19 cellular contexts compared by ENCODE assay signal in the genomic region with DNA sequence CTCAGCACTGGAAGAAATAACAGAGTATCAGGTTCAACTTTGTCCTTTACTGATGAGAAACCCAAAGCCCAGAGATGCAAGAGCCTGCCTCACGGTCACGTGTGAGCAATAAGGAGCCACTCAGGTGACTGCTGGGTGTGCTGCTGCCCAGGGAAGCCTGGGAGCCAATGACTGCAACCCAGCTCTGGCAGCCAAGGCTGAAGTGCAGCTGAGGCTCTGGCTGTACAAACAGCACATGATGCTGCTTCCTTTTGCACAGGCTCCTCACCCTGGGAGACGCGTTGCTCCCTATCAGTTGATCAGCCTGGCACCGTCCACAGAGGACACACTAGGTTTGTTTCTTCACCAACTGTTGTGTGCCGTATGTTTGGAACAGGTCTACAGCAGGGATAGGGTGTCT.
DNase-seq lines count a peak whose midpoint lies in the region; ATAC-seq and TF ChIP-seq lines count a peak whose summit lies in the region.
"Had no signal": no experiment of that assay in that cellular context is flagged by ENCODE, and none has a peak within 500 bp of the region (broad histone marks: within the 10 kb centered on the region; RNA-seq: fewer than 3 reads in every experiment).

No MANE protein-coding gene starts in this region.

- 86% methylated on average over 6 of the region's 6 CpGs for WGBS in hepatocyte (ENCODE audit: low lambda C conversion rate, missing lambda C conversion rate)
- 84 to 89% (median 84%) methylated on average over 6 of the region's 6 CpGs for WGBS in ovary, 3 donors

- H3K27ac ChIP-seq in hepatocyte (no peak overlapping the region), ovary (no peak overlapping the region)
- H3K27ac ChIP-seq: upper lobe of left lung had no signal

- no peaks in the 10 kb centered on the region for H3K79me2 ChIP-seq in hepatocyte

- intact Hi-C loops in ovary (cut with DNase I), result no loop called here

- H3K36me3 ChIP-seq in hepatocyte (replicated peaks; ENCODE audit: insufficient read depth, low read depth), result no peaks in the 10 kb centered on the region
- H3K36me3 ChIP-seq in H7 (replicated peaks; ENCODE audit: control insufficient read depth, insufficient read depth, low read length), result no peaks in the 10 kb centered on the region
- H3K36me3 ChIP-seq in ovary, result no peaks in the 10 kb centered on the region
- H3K36me3 ChIP-seq: upper lobe of left lung had no signal

- H3K4me3 ChIP-seq in hepatocyte, result no peak overlapping the region
- no peak overlapping the region for H3K4me3 ChIP-seq in H7 (ENCODE audit: insufficient read depth, low read depth, low read length)
- H3K4me3 ChIP-seq in ovary, result no peak overlapping the region
- H3K4me3 ChIP-seq: upper lobe of left lung had no signal

- H3K4me1 ChIP-seq in hepatocyte (ENCODE audit: insufficient read depth) (no peaks in the 10 kb centered on the region), ovary (ENCODE audit: insufficient read depth) (no peaks in the 10 kb centered on the region)
- H3K4me1 ChIP-seq: upper lobe of left lung had no signal

- H3K4me1 Mint-ChIP-seq in type B pancreatic cell (ENCODE audit: unreplicated experiment), result no peaks in the 10 kb centered on the region
- H3K4me1 Mint-ChIP-seq: activated naive CD4-positive, alpha-beta T cell treated with anti-CD3 and anti-CD28 coated beads, Interleukin-2, amount 50 U/mL, for 24 hours; memory B cell; naive thymus-derived CD4-positive, alpha-beta T cell had no signal

- peaks cover 5% of the 10 kb centered on the region for H3K36me3 Mint-ChIP-seq in type B pancreatic cell
- peaks cover 10% of the 10 kb centered on the region in 2 donors for H3K36me3 Mint-ChIP-seq in activated naive CD4-positive, alpha-beta T cell treated with anti-CD3 and anti-CD28 coated beads, Interleukin-2, amount 50 U/mL, for 72 hours
- H3K36me3 Mint-ChIP-seq: activated CD4-positive, alpha-beta memory T cell treated with anti-CD3 and anti-CD28 coated beads for 36 hours; memory B cell had no signal

- TF ChIP-seq CTCF in hepatocyte (IDR thresholded peaks at IDR 0.05; ENCODE audit: poor library complexity) (no peak), type B pancreatic cell (conservative IDR thresholded peaks at IDR 0.05) (no peak), ovary (IDR thresholded peaks at IDR 0.05) (no peak)

- H3K27me3 Mint-ChIP-seq in type B pancreatic cell, result no peaks in the 10 kb centered on the region

- DNase-seq in NCI-H1436 (lab: John Stamatoyannopoulos, UW) (peak; percentile 8), NCI-H1436 treated with DMSO at 0.1 percent for 48 hours (lab: John Stamatoyannopoulos, UW) (no peak), NCI-H69 (lab: John Stamatoyannopoulos, UW) (peak; percentile 26), hepatocyte (ENCODE audit: low spot score) (peak; percentile 32), type B pancreatic cell (ENCODE audit: extremely low spot score, unreplicated experiment) (peak; percentile 48), H7 (no peak), ovary (no peak)
- DNase-seq in activated naive CD4-positive, alpha-beta T cell treated with anti-CD3 and anti-CD28 coated beads, Interleukin-2, amount 50 U/mL, for 72 hours (ENCODE audit: low spot score in 2 of 2), result no peak
- DNase-seq: activated CD4-positive, alpha-beta memory T cell treated with anti-CD3 and anti-CD28 coated beads for 36 hours; activated T-cell treated with anti-CD3 and anti-CD28 coated beads, Interleukin-2, amount 50 U/mL, for 1 hour; naive thymus-derived CD4-positive, alpha-beta T cell; NCI-H526 treated with DMSO at 0.1 percent for 48 hours; OCI-M1; Right ventricle myocardium superior; stimulated activated CD4-positive, alpha-beta T cell treated with anti-CD3 and anti-CD28 coated beads, Interleukin-1b, Interleukin-23, amount 100 ng/mL, for 48 hours; stimulated activated naive CD8-positive, alpha-beta T cell treated with anti-CD3 and anti-CD28 coated beads, Interleukin-15, Interleukin-2, amounts not matched to agents 100 U/mL and 50 U/mL, for 24 hours had no signal

- TF ChIP-seq POLR2A in ovary (IDR thresholded peaks at IDR 0.05), result no peak

- H3K27me3 ChIP-seq in hepatocyte, result no peaks in the 10 kb centered on the region
- H3K27me3 ChIP-seq in H7 (ENCODE audit: control insufficient read depth, insufficient read depth, low read length), result no peaks in the 10 kb centered on the region
- H3K27me3 ChIP-seq in ovary, result no peaks in the 10 kb centered on the region
- H3K27me3 ChIP-seq: upper lobe of left lung had no signal

- no peak for TF ChIP-seq EP300 in ovary (IDR thresholded peaks at IDR 0.05)

- ATAC-seq in activated naive CD4-positive, alpha-beta T cell treated with anti-CD3 and anti-CD28 coated beads, Interleukin-2, amount 50 U/mL, for 72 hours, result no peak
- ATAC-seq: naive thymus-derived CD4-positive, alpha-beta T cell; stimulated activated naive CD8-positive, alpha-beta T cell treated with anti-CD3 and anti-CD28 coated beads, Interleukin-15, Interleukin-2, amounts not matched to agents 100 U/mL and 50 U/mL, for 24 hours had no signal

- H3K4me3 Mint-ChIP-seq in type B pancreatic cell, result no peak overlapping the region
- H3K4me3 Mint-ChIP-seq: activated CD4-positive, alpha-beta memory T cell treated with anti-CD3 and anti-CD28 coated beads for 36 hours; activated naive CD4-positive, alpha-beta T cell treated with anti-CD3 and anti-CD28 coated beads, Interleukin-2, amount 50 U/mL, for 24 hours; memory B cell; naive thymus-derived CD4-positive, alpha-beta T cell had no signal

- H3K9me3 ChIP-seq in hepatocyte (ENCODE audit: low read depth) (peaks cover 6% of the 10 kb centered on the region), ovary (no peaks in the 10 kb centered on the region)

- no peak overlapping the region for H3K27ac Mint-ChIP-seq in type B pancreatic cell
- no peak overlapping the region for H3K27ac Mint-ChIP-seq in activated naive CD4-positive, alpha-beta T cell treated with anti-CD3 and anti-CD28 coated beads, Interleukin-2, amount 50 U/mL, for 72 hours
- H3K27ac Mint-ChIP-seq: activated CD4-positive, alpha-beta memory T cell treated with anti-CD3 and anti-CD28 coated beads for 36 hours; activated naive CD4-positive, alpha-beta T cell treated with anti-CD3 and anti-CD28 coated beads, Interleukin-2, amount 50 U/mL, for 24 hours; memory B cell; naive thymus-derived CD4-positive, alpha-beta T cell had no signal

- H2AFZ ChIP-seq in hepatocyte, result no peak overlapping the region

- no peaks in the 10 kb centered on the region for H3K9me2 ChIP-seq in hepatocyte (replicated peaks; ENCODE audit: insufficient read depth)

- H3K4me2 ChIP-seq in hepatocyte, result no peak overlapping the region

- no peaks in the 10 kb centered on the region for H4K20me1 ChIP-seq in hepatocyte (ENCODE audit: insufficient read depth, poor library complexity, severe bottlenecking)

- peaks cover 6% of the 10 kb centered on the region for H3K9me3 Mint-ChIP-seq in type B pancreatic cell
- peaks cover 8 to 9% of the 10 kb centered on the region in 2 donors for H3K9me3 Mint-ChIP-seq in activated naive CD4-positive, alpha-beta T cell treated with anti-CD3 and anti-CD28 coated beads, Interleukin-2, amount 50 U/mL, for 72 hours

Comparison
In these comparisons a context has a peak if more than half of its experiments do, and no peak if none do; other contexts are left out.
1. DNase-seq: peak in NCI-H1436 (single experiment), NCI-H69 (single experiment), hepatocyte (single experiment) and type B pancreatic cell (single experiment); none in NCI-H1436 treated with DMSO at 0.1 percent for 48 hours (single experiment), H7 (single experiment), ovary (0 of 5) and activated naive CD4-positive, alpha-beta T cell treated with anti-CD3 and anti-CD28 coated beads, Interleukin-2, amount 50 U/mL, for 72 hours (0 of 2).